ENCODE assay signal across 26 cellular contexts in the genomic region with DNA sequence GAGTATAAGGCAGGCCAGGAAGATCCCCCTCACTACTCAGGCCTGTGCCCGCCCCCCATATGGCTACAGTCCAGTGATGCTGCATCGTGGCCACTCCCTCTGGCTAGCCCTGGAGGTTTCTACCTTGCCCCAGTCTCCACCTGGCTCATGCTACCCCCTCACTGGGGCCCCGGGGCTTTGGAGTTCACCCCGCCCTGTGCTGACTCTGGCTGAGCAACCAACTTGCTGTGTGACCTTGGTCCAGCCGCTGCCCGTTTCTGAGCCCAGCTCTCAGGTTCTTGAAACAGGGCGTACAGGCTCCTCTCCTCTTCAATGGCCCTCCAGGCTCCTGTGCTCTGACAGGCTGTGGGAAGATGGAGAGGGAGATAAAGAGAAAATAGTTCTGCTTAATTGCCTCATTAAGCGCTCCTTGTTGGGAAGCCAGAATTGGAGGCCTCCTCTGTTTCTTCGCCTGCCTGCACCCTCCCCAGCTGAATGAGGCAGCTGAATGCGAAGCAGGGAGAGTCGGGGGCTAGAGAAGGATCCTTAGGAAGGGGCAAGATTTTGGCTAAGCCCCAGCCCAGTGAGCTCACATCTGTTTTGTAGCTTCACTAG.
A peak's percentile ranks its signal among the peaks of the same experiment; 100 is the strongest.
DNase-seq lines count a peak whose midpoint lies in the region; ATAC-seq, FAIRE-seq and TF ChIP-seq lines count a peak whose summit lies in the region.
"Had no signal": no experiment of that assay in that cellular context is flagged by ENCODE, and none has a peak within 500 bp of the region (broad histone marks: within the 10 kb centered on the region; RNA-seq: fewer than 3 reads in every experiment).

No MANE protein-coding gene starts in this region.

- POLR2A ChIA-PET in HEK293 (lab: Yijun Ruan, JAX), result no interaction called here
- POLR2A ChIA-PET in K562 (lab: Yijun Ruan, JAX), result interaction anchor here (0.6 kb wide), 1 partner anchor 10 kb away, joined by 3 read pairs; no protein-coding TSS in a partner anchor

- no peak for ATAC-seq in K562
- ATAC-seq: activated T-cell treated with anti-CD3 and anti-CD28 coated beads, Interleukin-2, amount 50 U/mL, for 72 hours; sciatic nerve had no signal

- no peaks in the 10 kb centered on the region for H3K36me3 Mint-ChIP-seq in neural progenitor cell
- peaks cover 5% of the 10 kb centered on the region for H3K36me3 Mint-ChIP-seq in type B pancreatic cell
- H3K36me3 Mint-ChIP-seq: mesothelial cell of epicardium had no signal

- H3K4me2 ChIP-seq in K562 (ENCODE audit: insufficient read depth, low read length) (no peak overlapping the region), neural progenitor cell (peak overlapping the region; percentile 20)

- H3K79me2 ChIP-seq in K562 (ENCODE audit: control insufficient read depth, insufficient read depth, low read length), result no peaks in the 10 kb centered on the region
- H3K79me2 ChIP-seq in neural progenitor cell (ENCODE audit: low read depth), result no peaks in the 10 kb centered on the region

- no peak overlapping the region for H3K27ac Mint-ChIP-seq in neural progenitor cell
- no peak overlapping the region for H3K27ac Mint-ChIP-seq in type B pancreatic cell
- H3K27ac Mint-ChIP-seq: activated T-cell treated with anti-CD3 and anti-CD28 coated beads, Interleukin-2, amount 50 U/mL, for 72 hours; mesothelial cell of epicardium; progenitor cell of endocrine pancreas; stimulated activated naive CD8-positive, alpha-beta T cell treated with anti-CD3 and anti-CD28 coated beads, Interleukin-15, Interleukin-2, amounts not matched to agents 100 ng/mL and 50 ng/mL, for 24 hours had no signal

- CTCF ChIA-PET in HEK293 (lab: Yijun Ruan, JAX), result interaction anchor here (1.5 kb wide), 1 partner anchor 60 kb away, joined by 4 read pairs; no protein-coding TSS in a partner anchor
- CTCF ChIA-PET in K562 (lab: Yijun Ruan, JAX; ENCODE audit: low intra/inter-chr PET ratio), result no interaction called here

- H3K9me1 ChIP-seq in K562 (ENCODE audit: control insufficient read depth, insufficient read depth, low read length), result no peaks in the 10 kb centered on the region

- H3K27me3 Mint-ChIP-seq in neural progenitor cell (ENCODE audit: insufficient read depth, low read depth) (peaks cover 16% of the 10 kb centered on the region), type B pancreatic cell (peaks cover 4% of the 10 kb centered on the region)
- H3K27me3 Mint-ChIP-seq: naive B cell; stimulated activated naive CD8-positive, alpha-beta T cell treated with anti-CD3 and anti-CD28 coated beads, Interleukin-15, Interleukin-2, amounts not matched to agents 100 ng/mL and 50 ng/mL, for 24 hours had no signal

- in situ Hi-C loops in K562 (cut with MboI), result no loop called here

- no peak for TF ChIP-seq RAD21 in K562 (CRISPR knock-in tag; conservative IDR thresholded peaks at IDR 0.05 in 1 of 2, IDR thresholded peaks at IDR 0.05 in 1 of 2)

- TF ChIP-seq CTCF in HEK293 (tag by site-specific recombination; IDR thresholded peaks at IDR 0.05) (no peak), K562 (IDR thresholded peaks at IDR 0.05 in 2 of 3, conservative IDR thresholded peaks at IDR 0.05 in 1 of 3; ENCODE audit: insufficient read depth in 2 of 3, low read depth in 1 of 3, low read length in 3 of 3) (no peak), neural progenitor cell (IDR thresholded peaks at IDR 0.05) (no peak), type B pancreatic cell (conservative IDR thresholded peaks at IDR 0.05) (no peak), suprapubic skin (IDR thresholded peaks at IDR 0.05) (no peak)

- peaks cover 12% of the 10 kb centered on the region for H3F3A ChIP-seq in neural progenitor cell (ENCODE audit: low read depth)

- intact Hi-C loops in K562 (cut with micrococcal nuclease), result no loop called here

- TF ChIP-seq POLR2A in K562 (conservative IDR thresholded peaks at IDR 0.05), result no peak
- no peak for TF ChIP-seq POLR2A in suprapubic skin (IDR thresholded peaks at IDR 0.05)

- no peak overlapping the region for H3K4me3 Mint-ChIP-seq in neural progenitor cell
- no peak overlapping the region for H3K4me3 Mint-ChIP-seq in type B pancreatic cell
- H3K4me3 Mint-ChIP-seq: activated T-cell treated with anti-CD3 and anti-CD28 coated beads, Interleukin-2, amount 50 U/mL, for 72 hours; mesothelial cell of epicardium; stimulated activated naive CD8-positive, alpha-beta T cell treated with anti-CD3 and anti-CD28 coated beads, Interleukin-15, Interleukin-2, amounts not matched to agents 100 ng/mL and 50 ng/mL, for 24 hours had no signal

- H3K36me3 ChIP-seq in HEK293 (ENCODE audit: control insufficient read depth in 2 of 2, insufficient read depth in 1 of 2, low read length in 2 of 2) (no peaks in the 10 kb centered on the region), K562 (ENCODE audit: control insufficient read depth, insufficient read depth, low read length) (no peaks in the 10 kb centered on the region), neural progenitor cell (no peaks in the 10 kb centered on the region), suprapubic skin (no peaks in the 10 kb centered on the region)
- H3K36me3 ChIP-seq: thoracic aorta had no signal

- no peak overlapping the region for H3K4me3 ChIP-seq in HEK293 (ENCODE audit: low read depth, low read length)
- no peak overlapping the region for H3K4me3 ChIP-seq in K562
- H3K4me3 ChIP-seq in neural progenitor cell, result no peak overlapping the region
- H3K4me3 ChIP-seq in suprapubic skin, result no peak overlapping the region
- H3K4me3 ChIP-seq: SK-N-MC, thoracic aorta had no signal

- H3K4me1 ChIP-seq in HEK293 (ENCODE audit: control insufficient read depth, insufficient read depth, low read length) (no peaks in the 10 kb centered on the region), K562 (replicated peaks in 1 of 2; ENCODE audit: control insufficient read depth in 2 of 2, insufficient read depth in 2 of 2, low read length in 2 of 2) (peaks cover 0 to 3% of the 10 kb centered on the region in 2 experiments; a peak in 1 of 5 replicates), neural progenitor cell (peaks cover 16% of the 10 kb centered on the region), suprapubic skin (peaks cover 9% of the 10 kb centered on the region)

- H3K9me3 ChIP-seq in HEK293 (ENCODE audit: control insufficient read depth, insufficient read depth, low read depth, low read length) (no peaks in the 10 kb centered on the region), K562 (replicated peaks; ENCODE audit: control insufficient read depth, insufficient read depth, low read depth, low read length) (peaks cover 4% of the 10 kb centered on the region), neural progenitor cell (ENCODE audit: low read depth) (no peaks in the 10 kb centered on the region), suprapubic skin (no peaks in the 10 kb centered on the region)

- no peak overlapping the region for H3K27ac ChIP-seq in HEK293 (ENCODE audit: extremely low read depth, low read depth, low read length)
- H3K27ac ChIP-seq in K562 (ENCODE audit: extremely low read depth, low read depth, low read length), result no peak overlapping the region
- H3K27ac ChIP-seq in neural progenitor cell, result no peak overlapping the region
- no peak overlapping the region for H3K27ac ChIP-seq in suprapubic skin
- H3K27ac ChIP-seq: SK-N-MC, thoracic aorta had no signal

- peaks cover 7% of the 10 kb centered on the region for H3K9me3 Mint-ChIP-seq in neural progenitor cell
- H3K9me3 Mint-ChIP-seq in type B pancreatic cell, result no peaks in the 10 kb centered on the region
- H3K9me3 Mint-ChIP-seq: activated T-cell treated with anti-CD3 and anti-CD28 coated beads, Interleukin-2, amount 50 U/mL, for 72 hours; stimulated activated naive CD8-positive, alpha-beta T cell treated with anti-CD3 and anti-CD28 coated beads, Interleukin-15, Interleukin-2, amounts not matched to agents 100 ng/mL and 50 ng/mL, for 24 hours had no signal

- no peaks in the 10 kb centered on the region for H4K20me1 ChIP-seq in K562 (replicated peaks; ENCODE audit: control insufficient read depth, insufficient read depth, low read length)
- no peaks in the 10 kb centered on the region for H4K20me1 ChIP-seq in neural progenitor cell (ENCODE audit: low read depth)

- TF ChIP-seq EP300 in K562 (IDR thresholded peaks at IDR 0.05; ENCODE audit: low read length) (no peak), suprapubic skin (IDR thresholded peaks at IDR 0.05) (no peak)

- no TSS peak for BruUV-seq in K562 (replicated peaks; lab: Mats Ljungman, UMichigan)

- WGBS in K562 (ENCODE audit: insufficient coverage, low coverage, missing lambda C conversion rate), result 13% methylated on average over 11 of the region's 11 CpGs
- WGBS in suprapubic skin, result 69% methylated on average over 11 of the region's 11 CpGs

- no peak for FAIRE-seq in K562 (lab: Jason Lieb, UNC)
- FAIRE-seq: GM19239 had no signal

- H3K9ac ChIP-seq in K562 (ENCODE audit: insufficient read depth in 1 of 2, low read depth in 2 of 2, low read length in 2 of 2) (no peak overlapping the region), neural progenitor cell (no peak overlapping the region)

- DNase-seq in DMS79 (lab: John Stamatoyannopoulos, UW) (peak; percentile 91), K562 (ENCODE audit: extremely low read depth in 1 of 4, low spot score in 3 of 4) (no peak), neural progenitor cell (ENCODE audit: low spot score) (peak; percentile 67), type B pancreatic cell (ENCODE audit: extremely low spot score, unreplicated experiment) (no peak), suprapubic skin (ENCODE audit: low spot score in 2 of 2) (no peak), ureter (ENCODE audit: low spot score) (no peak)
- DNase-seq: activated naive CD4-positive, alpha-beta T cell; activated T-cell treated with anti-CD3 and anti-CD28 coated beads, Interleukin-2, amount 50 U/mL, for 72 hours; C1 segment of cervical spinal cord; central memory CD4-positive, alpha-beta T cell; COR-L47; erythroblast; glutamatergic neuron; GOT3; naive B cell; NCI-H2081 treated with DMSO at 0.1 percent for 48 hours; stimulated activated CD8-positive, alpha-beta memory T cell treated with anti-CD3 and anti-CD28 coated beads, Interleukin-4, amount 100 ng/mL, for 48 hours; T-helper 1 cell had no signal

- peaks cover 41 to 66% of the 10 kb centered on the region in 2 experiments for H3K27me3 ChIP-seq in K562 (ENCODE audit: control insufficient read depth in 2 of 2, insufficient read depth in 2 of 2, low read length in 2 of 2)
- H3K27me3 ChIP-seq in neural progenitor cell, result no peaks in the 10 kb centered on the region
- H3K27me3 ChIP-seq in suprapubic skin, result no peaks in the 10 kb centered on the region

- H3K4me1 Mint-ChIP-seq in neural progenitor cell (peaks cover 22% of the 10 kb centered on the region), type B pancreatic cell (ENCODE audit: unreplicated experiment) (peaks cover 35% of the 10 kb centered on the region)
- H3K4me1 Mint-ChIP-seq: naive B cell had no signal

- H2AFZ ChIP-seq in K562 (ENCODE audit: low read depth, low read length), result no peak overlapping the region
- H2AFZ ChIP-seq in neural progenitor cell (replicated peaks), result no peak overlapping the region

TF ChIP-seq in HEK293, 187 proteins besides CTCF, POLR2A, EP300 and RAD21:
- TF ChIP-seq ZNF623 (tag by site-specific recombination; IDR thresholded peaks at IDR 0.05), result no peak
- 0 out of 2 replicates have a peak, but pooled peaks have one; percentile 39 for TF ChIP-seq ZBTB8A (tag by site-specific recombination; IDR thresholded peaks at IDR 0.05)

TF ChIP-seq in K562, 482 proteins besides CTCF, POLR2A, EP300 and RAD21:
- TF ChIP-seq ZFP36 (IDR thresholded peaks at IDR 0.05; ENCODE audit: low read depth, low read length, partially characterized antibody) (peak; percentile 28), HIVEP1 (CRISPR knock-in tag; IDR thresholded peaks at IDR 0.05) (no peak)
TF ChIP-seq in K562: peak in this region for 1.

Comparison
In these comparisons a context has a peak if more than half of its experiments do, and no peak if none do; other contexts are left out.
1. DNase-seq: peak in DMS79 (single experiment) and neural progenitor cell (single experiment); none in K562 (0 of 4), type B pancreatic cell (single experiment), suprapubic skin (0 of 2) and ureter (single experiment).